1 cellular context compared by ENCODE assay signal in the genomic region with DNA sequence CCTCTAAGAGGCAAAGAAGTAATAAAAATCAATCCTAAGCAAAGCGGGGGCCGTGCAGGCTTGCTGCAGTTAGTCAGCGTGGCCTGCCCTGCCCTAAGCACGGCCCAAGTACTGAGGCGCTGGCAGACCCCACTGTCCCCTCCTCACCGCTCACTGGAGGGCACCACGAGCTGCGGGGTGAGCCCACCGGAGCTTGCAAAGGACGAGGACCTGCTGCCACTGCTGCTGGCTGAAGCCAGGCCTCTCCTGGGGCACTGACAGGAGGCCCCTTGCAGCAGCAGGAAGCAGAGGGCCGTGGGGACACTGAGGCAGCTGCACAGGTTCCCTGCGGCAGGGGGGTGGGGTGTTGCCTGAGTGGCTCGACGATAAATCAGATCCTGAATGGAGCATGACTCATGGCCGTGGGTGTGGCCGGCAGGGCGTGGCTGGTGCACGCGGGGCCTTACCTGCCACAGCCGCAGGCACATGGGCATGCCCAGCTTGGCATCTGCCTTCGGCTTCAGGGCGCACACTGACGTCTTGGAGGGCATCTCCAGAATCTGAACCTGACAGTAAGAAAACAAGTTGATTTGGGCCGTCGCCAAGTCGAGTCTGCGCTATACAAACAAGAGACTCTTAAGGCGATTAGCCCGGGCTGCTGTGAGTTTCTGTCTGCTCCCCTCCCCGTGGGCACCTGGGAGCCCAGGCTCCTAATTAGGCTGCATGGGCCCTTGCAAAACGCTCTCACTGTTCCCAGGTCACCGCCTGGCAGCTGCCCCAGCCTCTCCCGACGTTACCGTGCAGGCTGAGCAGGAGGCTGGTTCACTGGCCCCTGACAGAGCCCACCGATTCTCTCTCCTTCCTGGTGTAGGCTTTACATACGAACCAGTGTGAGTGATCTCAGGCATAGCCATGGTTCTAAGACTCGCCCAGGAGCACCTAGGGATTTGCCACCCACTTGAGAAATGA.
TF ChIP-seq lines count a peak whose summit lies in the region.

No MANE protein-coding gene starts in this region.

TF ChIP-seq in K562, 482 proteins besides CTCF, POLR2A, EP300 and RAD21 (continued from another document and continues in another):
- TF ChIP-seq, protein P1, sequence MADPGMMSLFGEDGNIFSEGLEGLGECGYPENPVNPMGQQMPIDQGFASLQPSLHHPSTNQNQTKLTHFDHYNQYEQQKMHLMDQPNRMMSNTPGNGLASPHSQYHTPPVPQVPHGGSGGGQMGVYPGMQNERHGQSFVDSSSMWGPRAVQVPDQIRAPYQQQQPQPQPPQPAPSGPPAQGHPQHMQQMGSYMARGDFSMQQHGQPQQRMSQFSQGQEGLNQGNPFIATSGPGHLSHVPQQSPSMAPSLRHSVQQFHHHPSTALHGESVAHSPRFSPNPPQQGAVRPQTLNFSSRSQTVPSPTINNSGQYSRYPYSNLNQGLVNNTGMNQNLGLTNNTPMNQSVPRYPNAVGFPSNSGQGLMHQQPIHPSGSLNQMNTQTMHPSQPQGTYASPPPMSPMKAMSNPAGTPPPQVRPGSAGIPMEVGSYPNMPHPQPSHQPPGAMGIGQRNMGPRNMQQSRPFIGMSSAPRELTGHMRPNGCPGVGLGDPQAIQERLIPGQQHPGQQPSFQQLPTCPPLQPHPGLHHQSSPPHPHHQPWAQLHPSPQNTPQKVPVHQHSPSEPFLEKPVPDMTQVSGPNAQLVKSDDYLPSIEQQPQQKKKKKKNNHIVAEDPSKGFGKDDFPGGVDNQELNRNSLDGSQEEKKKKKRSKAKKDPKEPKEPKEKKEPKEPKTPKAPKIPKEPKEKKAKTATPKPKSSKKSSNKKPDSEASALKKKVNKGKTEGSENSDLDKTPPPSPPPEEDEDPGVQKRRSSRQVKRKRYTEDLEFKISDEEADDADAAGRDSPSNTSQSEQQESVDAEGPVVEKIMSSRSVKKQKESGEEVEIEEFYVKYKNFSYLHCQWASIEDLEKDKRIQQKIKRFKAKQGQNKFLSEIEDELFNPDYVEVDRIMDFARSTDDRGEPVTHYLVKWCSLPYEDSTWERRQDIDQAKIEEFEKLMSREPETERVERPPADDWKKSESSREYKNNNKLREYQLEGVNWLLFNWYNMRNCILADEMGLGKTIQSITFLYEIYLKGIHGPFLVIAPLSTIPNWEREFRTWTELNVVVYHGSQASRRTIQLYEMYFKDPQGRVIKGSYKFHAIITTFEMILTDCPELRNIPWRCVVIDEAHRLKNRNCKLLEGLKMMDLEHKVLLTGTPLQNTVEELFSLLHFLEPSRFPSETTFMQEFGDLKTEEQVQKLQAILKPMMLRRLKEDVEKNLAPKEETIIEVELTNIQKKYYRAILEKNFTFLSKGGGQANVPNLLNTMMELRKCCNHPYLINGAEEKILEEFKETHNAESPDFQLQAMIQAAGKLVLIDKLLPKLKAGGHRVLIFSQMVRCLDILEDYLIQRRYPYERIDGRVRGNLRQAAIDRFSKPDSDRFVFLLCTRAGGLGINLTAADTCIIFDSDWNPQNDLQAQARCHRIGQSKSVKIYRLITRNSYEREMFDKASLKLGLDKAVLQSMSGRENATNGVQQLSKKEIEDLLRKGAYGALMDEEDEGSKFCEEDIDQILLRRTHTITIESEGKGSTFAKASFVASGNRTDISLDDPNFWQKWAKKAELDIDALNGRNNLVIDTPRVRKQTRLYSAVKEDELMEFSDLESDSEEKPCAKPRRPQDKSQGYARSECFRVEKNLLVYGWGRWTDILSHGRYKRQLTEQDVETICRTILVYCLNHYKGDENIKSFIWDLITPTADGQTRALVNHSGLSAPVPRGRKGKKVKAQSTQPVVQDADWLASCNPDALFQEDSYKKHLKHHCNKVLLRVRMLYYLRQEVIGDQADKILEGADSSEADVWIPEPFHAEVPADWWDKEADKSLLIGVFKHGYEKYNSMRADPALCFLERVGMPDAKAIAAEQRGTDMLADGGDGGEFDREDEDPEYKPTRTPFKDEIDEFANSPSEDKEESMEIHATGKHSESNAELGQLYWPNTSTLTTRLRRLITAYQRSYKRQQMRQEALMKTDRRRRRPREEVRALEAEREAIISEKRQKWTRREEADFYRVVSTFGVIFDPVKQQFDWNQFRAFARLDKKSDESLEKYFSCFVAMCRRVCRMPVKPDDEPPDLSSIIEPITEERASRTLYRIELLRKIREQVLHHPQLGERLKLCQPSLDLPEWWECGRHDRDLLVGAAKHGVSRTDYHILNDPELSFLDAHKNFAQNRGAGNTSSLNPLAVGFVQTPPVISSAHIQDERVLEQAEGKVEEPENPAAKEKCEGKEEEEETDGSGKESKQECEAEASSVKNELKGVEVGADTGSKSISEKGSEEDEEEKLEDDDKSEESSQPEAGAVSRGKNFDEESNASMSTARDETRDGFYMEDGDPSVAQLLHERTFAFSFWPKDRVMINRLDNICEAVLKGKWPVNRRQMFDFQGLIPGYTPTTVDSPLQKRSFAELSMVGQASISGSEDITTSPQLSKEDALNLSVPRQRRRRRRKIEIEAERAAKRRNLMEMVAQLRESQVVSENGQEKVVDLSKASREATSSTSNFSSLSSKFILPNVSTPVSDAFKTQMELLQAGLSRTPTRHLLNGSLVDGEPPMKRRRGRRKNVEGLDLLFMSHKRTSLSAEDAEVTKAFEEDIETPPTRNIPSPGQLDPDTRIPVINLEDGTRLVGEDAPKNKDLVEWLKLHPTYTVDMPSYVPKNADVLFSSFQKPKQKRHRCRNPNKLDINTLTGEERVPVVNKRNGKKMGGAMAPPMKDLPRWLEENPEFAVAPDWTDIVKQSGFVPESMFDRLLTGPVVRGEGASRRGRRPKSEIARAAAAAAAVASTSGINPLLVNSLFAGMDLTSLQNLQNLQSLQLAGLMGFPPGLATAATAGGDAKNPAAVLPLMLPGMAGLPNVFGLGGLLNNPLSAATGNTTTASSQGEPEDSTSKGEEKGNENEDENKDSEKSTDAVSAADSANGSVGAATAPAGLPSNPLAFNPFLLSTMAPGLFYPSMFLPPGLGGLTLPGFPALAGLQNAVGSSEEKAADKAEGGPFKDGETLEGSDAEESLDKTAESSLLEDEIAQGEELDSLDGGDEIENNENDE (IDR thresholded peaks at IDR 0.05; ENCODE audit: low read depth, low read length), result peak; percentile 16
- TF ChIP-seq ZNF143 (CRISPR knock-in tag; IDR thresholded peaks at IDR 0.05) (no peak), JUNB (CRISPR knock-in tag; conservative IDR thresholded peaks at IDR 0.05) (peak; percentile 92), SIX5 (IDR thresholded peaks at IDR 0.05; ENCODE audit: borderline replicate concordance in 1 of 2, insufficient read depth in 1 of 2, low read depth in 1 of 2, low read length in 2 of 2) (no peak), ZNF146 (CRISPR knock-in tag; IDR thresholded peaks at IDR 0.05; ENCODE audit: unreplicated experiment) (no peak), TAL1 (IDR thresholded peaks at IDR 0.05) (no peak), ZNF232 (CRISPR knock-in tag; IDR thresholded peaks at IDR 0.05) (no peak), OTX1 (CRISPR knock-in tag; IDR thresholded peaks at IDR 0.05) (no peak), ZNF324 (CRISPR knock-in tag; IDR thresholded peaks at IDR 0.05) (no peak), ARNT (IDR thresholded peaks at IDR 0.05) (no peak), CCNT2 (IDR thresholded peaks at IDR 0.05; ENCODE audit: borderline replicate concordance, extremely low read depth, insufficient read length, low read depth, low read length) (peak; percentile 87), EWSR1 (IDR thresholded peaks at IDR 0.05; ENCODE audit: borderline replicate concordance, low read depth, partially characterized antibody) (no peak), ZNF668 (CRISPR knock-in tag; IDR thresholded peaks at IDR 0.05) (no peak), ZZZ3 (IDR thresholded peaks at IDR 0.05) (no peak), HNRNPLL (IDR thresholded peaks at IDR 0.05; ENCODE audit: low read depth, low read length, poor library complexity, severe bottlenecking) (no peak), ELF4 (CRISPR knock-in tag; IDR thresholded peaks at IDR 0.05) (no peak), CEBPG (CRISPR knock-in tag; IDR thresholded peaks at IDR 0.05) (no peak), CEBPG (tag; conservative IDR thresholded peaks at IDR 0.05 in 1 of 2, IDR thresholded peaks at IDR 0.05 in 1 of 2) (no peak)
- TF ChIP-seq, protein P2, sequence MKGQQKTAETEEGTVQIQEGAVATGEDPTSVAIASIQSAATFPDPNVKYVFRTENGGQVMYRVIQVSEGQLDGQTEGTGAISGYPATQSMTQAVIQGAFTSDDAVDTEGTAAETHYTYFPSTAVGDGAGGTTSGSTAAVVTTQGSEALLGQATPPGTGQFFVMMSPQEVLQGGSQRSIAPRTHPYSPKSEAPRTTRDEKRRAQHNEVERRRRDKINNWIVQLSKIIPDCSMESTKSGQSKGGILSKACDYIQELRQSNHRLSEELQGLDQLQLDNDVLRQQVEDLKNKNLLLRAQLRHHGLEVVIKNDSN (CRISPR knock-in tag; IDR thresholded peaks at IDR 0.05), result no peak
- TF ChIP-seq, protein P3, sequence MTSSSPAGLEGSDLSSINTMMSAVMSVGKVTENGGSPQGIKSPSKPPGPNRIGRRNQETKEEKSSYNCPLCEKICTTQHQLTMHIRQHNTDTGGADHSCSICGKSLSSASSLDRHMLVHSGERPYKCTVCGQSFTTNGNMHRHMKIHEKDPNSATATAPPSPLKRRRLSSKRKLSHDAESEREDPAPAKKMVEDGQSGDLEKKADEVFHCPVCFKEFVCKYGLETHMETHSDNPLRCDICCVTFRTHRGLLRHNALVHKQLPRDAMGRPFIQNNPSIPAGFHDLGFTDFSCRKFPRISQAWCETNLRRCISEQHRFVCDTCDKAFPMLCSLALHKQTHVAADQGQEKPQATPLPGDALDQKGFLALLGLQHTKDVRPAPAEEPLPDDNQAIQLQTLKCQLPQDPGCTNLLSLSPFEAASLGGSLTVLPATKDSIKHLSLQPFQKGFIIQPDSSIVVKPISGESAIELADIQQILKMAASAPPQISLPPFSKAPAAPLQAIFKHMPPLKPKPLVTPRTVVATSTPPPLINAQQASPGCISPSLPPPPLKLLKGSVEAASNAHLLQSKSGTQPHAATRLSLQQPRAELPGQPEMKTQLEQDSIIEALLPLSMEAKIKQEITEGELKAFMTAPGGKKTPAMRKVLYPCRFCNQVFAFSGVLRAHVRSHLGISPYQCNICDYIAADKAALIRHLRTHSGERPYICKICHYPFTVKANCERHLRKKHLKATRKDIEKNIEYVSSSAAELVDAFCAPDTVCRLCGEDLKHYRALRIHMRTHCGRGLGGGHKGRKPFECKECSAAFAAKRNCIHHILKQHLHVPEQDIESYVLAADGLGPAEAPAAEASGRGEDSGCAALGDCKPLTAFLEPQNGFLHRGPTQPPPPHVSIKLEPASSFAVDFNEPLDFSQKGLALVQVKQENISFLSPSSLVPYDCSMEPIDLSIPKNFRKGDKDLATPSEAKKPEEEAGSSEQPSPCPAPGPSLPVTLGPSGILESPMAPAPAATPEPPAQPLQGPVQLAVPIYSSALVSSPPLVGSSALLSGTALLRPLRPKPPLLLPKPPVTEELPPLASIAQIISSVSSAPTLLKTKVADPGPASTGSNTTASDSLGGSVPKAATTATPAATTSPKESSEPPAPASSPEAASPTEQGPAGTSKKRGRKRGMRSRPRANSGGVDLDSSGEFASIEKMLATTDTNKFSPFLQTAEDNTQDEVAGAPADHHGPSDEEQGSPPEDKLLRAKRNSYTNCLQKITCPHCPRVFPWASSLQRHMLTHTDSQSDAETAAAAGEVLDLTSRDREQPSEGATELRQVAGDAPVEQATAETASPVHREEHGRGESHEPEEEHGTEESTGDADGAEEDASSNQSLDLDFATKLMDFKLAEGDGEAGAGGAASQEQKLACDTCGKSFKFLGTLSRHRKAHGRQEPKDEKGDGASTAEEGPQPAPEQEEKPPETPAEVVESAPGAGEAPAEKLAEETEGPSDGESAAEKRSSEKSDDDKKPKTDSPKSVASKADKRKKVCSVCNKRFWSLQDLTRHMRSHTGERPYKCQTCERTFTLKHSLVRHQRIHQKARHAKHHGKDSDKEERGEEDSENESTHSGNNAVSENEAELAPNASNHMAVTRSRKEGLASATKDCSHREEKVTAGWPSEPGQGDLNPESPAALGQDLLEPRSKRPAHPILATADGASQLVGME (CRISPR knock-in tag; IDR thresholded peaks at IDR 0.05), result peak; percentile 42; the same call in 1 of the 2 replicates
- TF ChIP-seq, protein P4, sequence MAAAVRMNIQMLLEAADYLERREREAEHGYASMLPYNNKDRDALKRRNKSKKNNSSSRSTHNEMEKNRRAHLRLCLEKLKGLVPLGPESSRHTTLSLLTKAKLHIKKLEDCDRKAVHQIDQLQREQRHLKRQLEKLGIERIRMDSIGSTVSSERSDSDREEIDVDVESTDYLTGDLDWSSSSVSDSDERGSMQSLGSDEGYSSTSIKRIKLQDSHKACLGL (CRISPR knock-in tag; IDR thresholded peaks at IDR 0.05; ENCODE audit: borderline replicate concordance, poor library complexity, severe bottlenecking), result peak; percentile 51
- TF ChIP-seq, protein P5, sequence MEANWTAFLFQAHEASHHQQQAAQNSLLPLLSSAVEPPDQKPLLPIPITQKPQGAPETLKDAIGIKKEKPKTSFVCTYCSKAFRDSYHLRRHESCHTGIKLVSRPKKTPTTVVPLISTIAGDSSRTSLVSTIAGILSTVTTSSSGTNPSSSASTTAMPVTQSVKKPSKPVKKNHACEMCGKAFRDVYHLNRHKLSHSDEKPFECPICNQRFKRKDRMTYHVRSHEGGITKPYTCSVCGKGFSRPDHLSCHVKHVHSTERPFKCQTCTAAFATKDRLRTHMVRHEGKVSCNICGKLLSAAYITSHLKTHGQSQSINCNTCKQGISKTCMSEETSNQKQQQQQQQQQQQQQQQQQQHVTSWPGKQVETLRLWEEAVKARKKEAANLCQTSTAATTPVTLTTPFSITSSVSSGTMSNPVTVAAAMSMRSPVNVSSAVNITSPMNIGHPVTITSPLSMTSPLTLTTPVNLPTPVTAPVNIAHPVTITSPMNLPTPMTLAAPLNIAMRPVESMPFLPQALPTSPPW (CRISPR knock-in tag; IDR thresholded peaks at IDR 0.05), result peak; percentile 80
- TF ChIP-seq, protein P6, sequence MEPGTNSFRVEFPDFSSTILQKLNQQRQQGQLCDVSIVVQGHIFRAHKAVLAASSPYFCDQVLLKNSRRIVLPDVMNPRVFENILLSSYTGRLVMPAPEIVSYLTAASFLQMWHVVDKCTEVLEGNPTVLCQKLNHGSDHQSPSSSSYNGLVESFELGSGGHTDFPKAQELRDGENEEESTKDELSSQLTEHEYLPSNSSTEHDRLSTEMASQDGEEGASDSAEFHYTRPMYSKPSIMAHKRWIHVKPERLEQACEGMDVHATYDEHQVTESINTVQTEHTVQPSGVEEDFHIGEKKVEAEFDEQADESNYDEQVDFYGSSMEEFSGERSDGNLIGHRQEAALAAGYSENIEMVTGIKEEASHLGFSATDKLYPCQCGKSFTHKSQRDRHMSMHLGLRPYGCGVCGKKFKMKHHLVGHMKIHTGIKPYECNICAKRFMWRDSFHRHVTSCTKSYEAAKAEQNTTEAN (CRISPR knock-in tag; IDR thresholded peaks at IDR 0.05), result no peak
- TF ChIP-seq, protein P7, sequence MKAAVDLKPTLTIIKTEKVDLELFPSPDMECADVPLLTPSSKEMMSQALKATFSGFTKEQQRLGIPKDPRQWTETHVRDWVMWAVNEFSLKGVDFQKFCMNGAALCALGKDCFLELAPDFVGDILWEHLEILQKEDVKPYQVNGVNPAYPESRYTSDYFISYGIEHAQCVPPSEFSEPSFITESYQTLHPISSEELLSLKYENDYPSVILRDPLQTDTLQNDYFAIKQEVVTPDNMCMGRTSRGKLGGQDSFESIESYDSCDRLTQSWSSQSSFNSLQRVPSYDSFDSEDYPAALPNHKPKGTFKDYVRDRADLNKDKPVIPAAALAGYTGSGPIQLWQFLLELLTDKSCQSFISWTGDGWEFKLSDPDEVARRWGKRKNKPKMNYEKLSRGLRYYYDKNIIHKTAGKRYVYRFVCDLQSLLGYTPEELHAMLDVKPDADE (conservative IDR thresholded peaks at IDR 0.05; ENCODE audit: control insufficient read depth, low read depth, low read length), result peak; percentile 80
- TF ChIP-seq, protein P8, sequence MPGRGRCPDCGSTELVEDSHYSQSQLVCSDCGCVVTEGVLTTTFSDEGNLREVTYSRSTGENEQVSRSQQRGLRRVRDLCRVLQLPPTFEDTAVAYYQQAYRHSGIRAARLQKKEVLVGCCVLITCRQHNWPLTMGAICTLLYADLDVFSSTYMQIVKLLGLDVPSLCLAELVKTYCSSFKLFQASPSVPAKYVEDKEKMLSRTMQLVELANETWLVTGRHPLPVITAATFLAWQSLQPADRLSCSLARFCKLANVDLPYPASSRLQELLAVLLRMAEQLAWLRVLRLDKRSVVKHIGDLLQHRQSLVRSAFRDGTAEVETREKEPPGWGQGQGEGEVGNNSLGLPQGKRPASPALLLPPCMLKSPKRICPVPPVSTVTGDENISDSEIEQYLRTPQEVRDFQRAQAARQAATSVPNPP (IDR thresholded peaks at IDR 0.05; ENCODE audit: borderline replicate concordance, insufficient read depth, insufficient read length), result no peak
